Comparison of ENCODE assay signal across 8 cellular contexts in genomic region chr13:106568225-106569003, GRCh38. TPM values are rescaled to one million over a fixed set of nuclear protein-coding genes. Genes with fewer than 3 reads are reported as not detected.
DNase-seq lines count a peak whose midpoint lies in the region; ATAC-seq lines count a peak whose summit lies in the region.

No MANE protein-coding gene starts in this region.

- no peaks in the 10 kb centered on the region for H3K27me3 ChIP-seq in ACC112 (ENCODE audit: insufficient read depth, low read length)

- H3K36me3 ChIP-seq in ACC112 (ENCODE audit: insufficient read depth, low read length) = no peaks in the 10 kb centered on the region

- intact Hi-C loops in sciatic nerve (cut with DNase I) = no loop called here

- H3K4me1 ChIP-seq in ACC112 (ENCODE audit: control insufficient read depth, insufficient read depth, low read length, unreplicated experiment) = peaks cover 27% of the 10 kb centered on the region

- H3K27ac ChIP-seq in ACC112 (ENCODE audit: low read depth, low read length) = no peak overlapping the region

- peaks cover 45% of the 10 kb centered on the region for H3K79me2 ChIP-seq in ACC112 (ENCODE audit: control insufficient read depth, insufficient read depth, low read length, unreplicated experiment)

- peak; percentile 67 for DNase-seq in SKM-1 treated with dmso at 0.1 percent for 144 hours (lab: John Stamatoyannopoulos, UW; ENCODE audit: unreplicated experiment)
- peak; percentile 90 for DNase-seq in fibroblast of peridontal ligament (ENCODE audit: extremely low read depth)
- DNase-seq in sciatic nerve (ENCODE audit: low spot score) = no peak
- DNase-seq in mesenteric fat pad (ENCODE audit: low spot score) = no peak
- DNase-seq in middle frontal gyrus (ENCODE audit: extremely low spot score, low spot score) = no peak

- ATAC-seq in GM18867 (IDR thresholded peaks at IDR 0.05; ENCODE audit: unreplicated experiment) (peak; percentile 34), HG03066 (IDR thresholded peaks at IDR 0.05; ENCODE audit: low read depth, unreplicated experiment) (peak; percentile 26), sciatic nerve (peak; percentile 1)

- H3K4me3 ChIP-seq in ACC112 (ENCODE audit: low read depth, low read length) = peak overlapping the region; percentile 88

- H2AFZ ChIP-seq in ACC112 (ENCODE audit: low read length, unreplicated experiment) = peak overlapping the region; percentile 45

RNA-seq across cellular contexts. Expression of gene ARGLU1, which starts 0.5 kb away (rescaled TPM):
- total RNA-seq in sciatic nerve (150 TPM), mesenteric fat pad (63.7 TPM)

RNA-seq across cellular contexts. Expression of gene EFNB2, which starts 33.0 kb away (rescaled TPM):
- 37.0 TPM for total RNA-seq in sciatic nerve
- 21.6 TPM for total RNA-seq in mesenteric fat pad

Comparison
In these comparisons a context has a peak if more than half of its experiments do, and no peak if none do; other contexts are left out.
1. DNase-seq: peak in SKM-1 treated with dmso at 0.1 percent for 144 hours (single experiment) and fibroblast of peridontal ligament (single experiment); none in sciatic nerve (single experiment), mesenteric fat pad (single experiment) and middle frontal gyrus (single experiment).
2. Peak in every context shown above with its lines, with median percentiles within 50 percentile points of each other: ATAC-seq.